Comparison of ENCODE assay signal across 10 cellular contexts in the genomic region with DNA sequence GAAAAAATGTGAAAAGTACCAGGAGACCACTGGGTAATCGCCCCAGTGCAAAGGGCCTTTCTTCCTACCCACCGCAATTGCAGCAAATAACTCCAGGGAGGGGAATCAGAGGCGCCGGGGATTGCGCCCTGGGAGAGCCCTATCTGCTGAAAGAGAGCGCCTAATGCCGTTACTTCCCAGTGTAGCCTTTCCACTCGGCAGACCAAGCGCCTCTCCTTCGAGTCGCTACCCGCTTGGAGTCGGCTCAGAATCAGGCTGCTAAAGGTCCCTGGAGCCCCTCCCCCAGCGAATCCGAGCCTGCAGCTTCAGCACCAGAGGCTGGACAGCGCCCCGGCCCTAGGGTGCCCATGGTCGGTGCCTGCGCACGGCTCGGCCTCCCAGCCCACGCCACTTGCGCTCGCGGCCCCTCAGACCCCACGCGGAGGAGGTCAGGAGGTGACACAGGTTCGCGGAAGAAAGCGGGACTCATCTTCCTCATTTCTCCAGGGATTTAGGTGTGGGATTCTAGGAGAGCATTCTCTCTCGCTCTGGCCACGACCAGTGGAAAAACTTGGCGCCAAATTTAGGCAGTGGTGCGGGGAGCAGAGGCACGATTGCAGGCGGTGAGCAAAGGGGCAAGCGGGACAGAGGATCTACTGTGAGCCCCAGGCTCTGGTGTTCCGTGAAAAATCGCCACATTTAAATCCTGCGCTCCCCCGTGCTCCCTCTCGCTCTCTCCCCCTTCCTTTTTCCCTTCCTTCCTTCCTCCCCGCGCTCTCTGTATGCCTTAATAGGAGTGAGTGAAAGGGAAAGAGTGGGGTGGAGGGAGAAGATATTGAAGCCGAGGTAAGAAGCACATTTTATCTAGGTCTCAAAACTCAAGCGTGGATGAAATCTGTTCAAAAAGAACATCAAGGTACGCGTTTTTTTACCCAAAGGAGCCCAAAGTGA. TPM values are rescaled to one million over a fixed set of nuclear protein-coding genes. Genes with fewer than 3 reads are reported as not detected.
A peak's percentile ranks its signal among the peaks of the same experiment; 100 is the strongest.
DNase-seq lines count a peak whose midpoint lies in the region; ATAC-seq and TF ChIP-seq lines count a peak whose summit lies in the region.
"Had no signal": no experiment of that assay in that cellular context is flagged by ENCODE, and none has a peak within 500 bp of the region (broad histone marks: within the 10 kb centered on the region; RNA-seq: fewer than 3 reads in every experiment).

No MANE protein-coding gene starts in this region.

- no peak overlapping the region for H3K4me3 Mint-ChIP-seq in activated CD8-positive, alpha-beta T cell treated with anti-CD3 and anti-CD28 coated beads for 36 hours

- no peaks in the 10 kb centered on the region for H3K79me2 ChIP-seq in Karpas-422 (ENCODE audit: low read length)

- H3K27me3 ChIP-seq in cardiac muscle cell (peaks cover 83% of the 10 kb centered on the region), Karpas-422 (ENCODE audit: low read length) (no peaks in the 10 kb centered on the region), colonic mucosa (peaks cover 41% of the 10 kb centered on the region)
- H3K27me3 ChIP-seq: vagina had no signal

- intact Hi-C loops in activated CD8-positive, alpha-beta T cell treated with anti-CD3 and anti-CD28 coated beads for 36 hours (cut with micrococcal nuclease), result no loop called here
- intact Hi-C loops in sciatic nerve (cut with DNase I) (no loop called here), colonic mucosa (cut with DNase I) (no loop called here)

- H2AFZ ChIP-seq in Karpas-422 (ENCODE audit: low read length), result no peak overlapping the region

- no peak overlapping the region for H3K4me2 ChIP-seq in Karpas-422 (ENCODE audit: low read depth, low read length, poor library complexity, severe bottlenecking)

- peaks cover 61% of the 10 kb centered on the region for H3K27me3 Mint-ChIP-seq in activated CD8-positive, alpha-beta T cell treated with anti-CD3 and anti-CD28 coated beads for 36 hours

- ATAC-seq in activated CD8-positive, alpha-beta T cell treated with anti-CD3 and anti-CD28 coated beads for 36 hours, result peak; percentile 87
- peak; percentile 68 for ATAC-seq in sciatic nerve

- no peaks in the 10 kb centered on the region for H4K20me1 ChIP-seq in Karpas-422 (ENCODE audit: insufficient read depth, low read depth, low read length)

- H3K9ac ChIP-seq in Karpas-422 (ENCODE audit: low read length) (no peak overlapping the region), colonic mucosa (ENCODE audit: low read depth in 2 of 2, low read length in 2 of 2) (no peak overlapping the region)

- H3K27ac ChIP-seq in cardiac muscle cell (no peak overlapping the region), Karpas-422 (ENCODE audit: low read length) (no peak overlapping the region), colonic mucosa (no peak overlapping the region)
- H3K27ac ChIP-seq: SJSA1, vagina had no signal

- CTCF ChIA-PET in activated CD8-positive, alpha-beta T cell treated with anti-CD3 and anti-CD28 coated beads for 36 hours (lab: Charles Lee), result no interaction called here

- no peak for TF ChIP-seq CTCF in activated CD8-positive, alpha-beta T cell treated with anti-CD3 and anti-CD28 coated beads for 36 hours (IDR thresholded peaks at IDR 0.05)
- no peak for TF ChIP-seq CTCF in cardiac muscle cell (IDR thresholded peaks at IDR 0.05; ENCODE audit: low read depth, low read length)
- TF ChIP-seq CTCF in colonic mucosa (IDR thresholded peaks at IDR 0.05), result no peak

- H3K9me2 ChIP-seq in Karpas-422 (replicated peaks; ENCODE audit: insufficient read depth, low read length), result no peaks in the 10 kb centered on the region

- H3K36me3 Mint-ChIP-seq in activated CD8-positive, alpha-beta T cell treated with anti-CD3 and anti-CD28 coated beads for 36 hours (ENCODE audit: low read depth), result no peaks in the 10 kb centered on the region

- DNase-seq in activated T-cell treated with anti-CD3 and anti-CD28 coated beads for 1 hour (ENCODE audit: low read depth), result peak; percentile 40
- DNase-seq in activated T-cell treated with anti-CD3 and anti-CD28 coated beads for 4 hours, result no peak
- peak; percentile 63 for DNase-seq in activated CD8-positive, alpha-beta T cell treated with anti-CD3 and anti-CD28 coated beads for 36 hours
- DNase-seq in cardiac muscle cell (ENCODE audit: low read depth in 1 of 2, low spot score in 1 of 2), result peak; percentile 50 to 93
- no peak for DNase-seq in sciatic nerve (ENCODE audit: low spot score)
- DNase-seq in Karpas-422, result no peak
- DNase-seq in NCI-H2029 treated with DMSO at 0.1 percent for 48 hours (lab: John Stamatoyannopoulos, UW), result no peak
- DNase-seq in colonic mucosa, result no peak

- POLR2A ChIA-PET in activated CD8-positive, alpha-beta T cell treated with anti-CD3 and anti-CD28 coated beads for 36 hours (lab: Charles Lee), result no interaction called here

- no peaks in the 10 kb centered on the region for H3K36me3 ChIP-seq in cardiac muscle cell
- no peaks in the 10 kb centered on the region for H3K36me3 ChIP-seq in Karpas-422 (ENCODE audit: insufficient read depth, low read length)
- H3K36me3 ChIP-seq in colonic mucosa, result no peaks in the 10 kb centered on the region
- H3K36me3 ChIP-seq: SJSA1, vagina had no signal

- peaks cover 16% of the 10 kb centered on the region for H3K4me1 Mint-ChIP-seq in activated CD8-positive, alpha-beta T cell treated with anti-CD3 and anti-CD28 coated beads for 36 hours (ENCODE audit: low read depth)

- peaks cover 13% of the 10 kb centered on the region for H3K4me1 ChIP-seq in cardiac muscle cell (ENCODE audit: low read depth)
- H3K4me1 ChIP-seq in Karpas-422 (ENCODE audit: low read length), result no peaks in the 10 kb centered on the region
- no peaks in the 10 kb centered on the region for H3K4me1 ChIP-seq in colonic mucosa
- H3K4me1 ChIP-seq: SJSA1 had no signal

- H3K9me3 ChIP-seq in cardiac muscle cell (ENCODE audit: low read depth) (no peaks in the 10 kb centered on the region), Karpas-422 (ENCODE audit: low read length) (no peaks in the 10 kb centered on the region), colonic mucosa (no peaks in the 10 kb centered on the region)
- H3K9me3 ChIP-seq: SJSA1, vagina had no signal

- H3K9me3 Mint-ChIP-seq in activated CD8-positive, alpha-beta T cell treated with anti-CD3 and anti-CD28 coated beads for 36 hours, result no peaks in the 10 kb centered on the region

- no peak overlapping the region for H3K27ac Mint-ChIP-seq in activated CD8-positive, alpha-beta T cell treated with anti-CD3 and anti-CD28 coated beads for 36 hours

- H3K4me3 ChIP-seq in cardiac muscle cell, result peak overlapping the region; percentile 19
- H3K4me3 ChIP-seq in Karpas-422 (ENCODE audit: low read length), result no peak overlapping the region
- no peak overlapping the region for H3K4me3 ChIP-seq in colonic mucosa
- H3K4me3 ChIP-seq: SJSA1, vagina had no signal

RNA-seq across cellular contexts. Expression of gene AEN, which starts 15.4 kb away (rescaled TPM):
- 10 to 100 TPM; 55.2 to 58.4 TPM for total RNA-seq in activated CD8-positive, alpha-beta T cell treated with anti-CD3 and anti-CD28 coated beads for 36 hours
- total RNA-seq in cardiac muscle cell (34.0 and 53.6 TPM in 2 replicates), sciatic nerve (10.7 TPM), colonic mucosa (10 to 100 TPM; 13.8 to 23.8 TPM)
- 19.7 and 20.9 TPM in 2 replicates for polyA plus RNA-seq in cardiac muscle cell
- 18.1 and 36.3 TPM in 2 replicates for total RNA-seq in Karpas-422 (2014; rRNA removed; shearing (Covaris generic); ENCODE audit: low replicate concordance)

RNA-seq across cellular contexts. Expression of gene ISG20, which starts 33.0 kb away (rescaled TPM):
- 10 to 100 TPM; 75.1 to 82.8 TPM for total RNA-seq in activated CD8-positive, alpha-beta T cell treated with anti-CD3 and anti-CD28 coated beads for 36 hours
- total RNA-seq in cardiac muscle cell (0.69 and 1.3 TPM in 2 replicates), sciatic nerve (20.2 TPM), colonic mucosa (10 to 100 TPM; 43.5 to 60.5 TPM)
- not detected in 2 replicates for polyA plus RNA-seq in cardiac muscle cell
- 112 and 259 TPM in 2 replicates for total RNA-seq in Karpas-422 (2014; rRNA removed; shearing (Covaris generic); ENCODE audit: low replicate concordance)

RNA-seq across cellular contexts. Expression of gene DET1, which starts 59.3 kb away (rescaled TPM):
- total RNA-seq in activated CD8-positive, alpha-beta T cell treated with anti-CD3 and anti-CD28 coated beads for 36 hours, result 1 to 10 TPM; 2.1 to 2.6 TPM
- 12.7 and 18.0 TPM in 2 replicates for total RNA-seq in cardiac muscle cell
- 10.6 and 13.6 TPM in 2 replicates for polyA plus RNA-seq in cardiac muscle cell
- total RNA-seq in sciatic nerve, result 9.3 TPM
- total RNA-seq in Karpas-422 (2014; rRNA removed; shearing (Covaris generic); ENCODE audit: low replicate concordance), result 6.2 and 14.4 TPM in 2 replicates
- 1 to 10 TPM; 4.6 to 4.9 TPM for total RNA-seq in colonic mucosa

Comparison
In these comparisons a context has a peak if more than half of its experiments do, and no peak if none do; other contexts are left out.
1. DNase-seq: peak in activated T-cell treated with anti-CD3 and anti-CD28 coated beads for 1 hour (single experiment), activated CD8-positive, alpha-beta T cell treated with anti-CD3 and anti-CD28 coated beads for 36 hours (single experiment) and cardiac muscle cell (2 of 2); none in activated T-cell treated with anti-CD3 and anti-CD28 coated beads for 4 hours (single experiment), sciatic nerve (single experiment), Karpas-422 (single experiment), NCI-H2029 treated with DMSO at 0.1 percent for 48 hours (single experiment) and colonic mucosa (single experiment).